11 cellular contexts compared by ENCODE assay signal in the genomic region with DNA sequence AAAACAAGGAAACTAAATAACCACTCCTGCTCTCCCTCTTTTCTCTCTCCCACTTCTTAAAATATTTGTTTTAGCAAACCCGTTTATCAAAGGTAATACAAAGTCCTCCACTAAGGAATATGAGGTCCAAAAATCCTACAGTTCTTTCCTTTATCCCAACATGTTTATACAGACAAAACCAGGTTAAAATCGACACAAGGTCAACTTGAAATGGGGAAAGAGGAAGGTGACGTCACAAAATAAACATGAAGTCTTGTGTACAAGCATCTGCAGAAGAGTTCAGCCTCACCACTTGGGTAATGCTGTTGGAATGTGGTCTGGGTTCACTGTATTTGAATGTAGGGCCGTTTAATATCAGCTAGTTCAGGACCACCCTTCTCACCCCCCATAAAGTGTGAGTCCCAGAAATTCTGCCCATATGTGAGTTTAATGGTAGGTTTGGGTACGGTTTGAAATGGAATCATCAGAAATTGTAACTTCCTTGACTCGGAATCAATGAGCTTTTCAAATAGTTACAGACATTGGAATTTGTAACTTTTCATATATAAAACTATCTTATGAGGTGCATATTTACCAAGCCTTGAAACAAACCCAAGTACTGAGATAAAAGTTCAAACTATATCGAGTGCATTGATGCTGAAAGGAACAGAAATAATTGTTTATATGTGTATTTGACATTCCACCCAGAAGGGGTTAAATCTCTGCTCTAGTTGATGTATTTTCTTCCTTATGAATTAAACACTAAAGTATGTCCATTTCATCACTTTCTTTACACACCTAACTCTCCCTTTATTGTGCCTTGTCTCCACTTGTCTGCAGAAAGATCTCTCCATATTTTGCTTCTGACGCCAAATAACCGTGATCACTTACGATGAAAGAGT.
DNase-seq lines count a peak whose midpoint lies in the region; FAIRE-seq and TF ChIP-seq lines count a peak whose summit lies in the region.
"Had no signal": no experiment of that assay in that cellular context is flagged by ENCODE, and none has a peak within 500 bp of the region (broad histone marks: within the 10 kb centered on the region; RNA-seq: fewer than 3 reads in every experiment).

No MANE protein-coding gene starts in this region.

- H3K36me3 ChIP-seq in MG63 (peaks cover 8% of the 10 kb centered on the region; the same call in 1 of the 2 replicates), mesendoderm (ENCODE audit: control insufficient read depth, insufficient read depth, low read length) (no peaks in the 10 kb centered on the region), kidney (ENCODE audit: control insufficient read depth in 1 of 2, insufficient read depth in 2 of 2, low read length in 2 of 2) (no peaks in the 10 kb centered on the region)
- H3K36me3 ChIP-seq: uterus had no signal

- peaks cover 2% of the 10 kb centered on the region for H3K4me1 ChIP-seq in mesendoderm (ENCODE audit: control insufficient read depth, low read depth, low read length)
- H3K4me1 ChIP-seq in kidney (ENCODE audit: control insufficient read depth in 1 of 2, insufficient read depth in 1 of 2, low read depth in 1 of 2, low read length in 2 of 2) = no peaks in the 10 kb centered on the region
- H3K4me1 ChIP-seq: uterus had no signal

- peak overlapping the region; percentile 87 for H3K18ac ChIP-seq in mesendoderm (ENCODE audit: low read length)

- H3K23ac ChIP-seq in mesendoderm (ENCODE audit: low read length) = no peak overlapping the region

- H4K5ac ChIP-seq in mesendoderm (ENCODE audit: low read length) = no peak overlapping the region

- H3K4me2 ChIP-seq in mesendoderm (ENCODE audit: low read length) = no peak overlapping the region

- no peaks in the 10 kb centered on the region for H3K79me2 ChIP-seq in mesendoderm (ENCODE audit: control insufficient read depth, insufficient read depth, low read length)

- H4K8ac ChIP-seq in mesendoderm (ENCODE audit: low read depth, low read length) = no peak overlapping the region

- H2BK5ac ChIP-seq in mesendoderm (ENCODE audit: low read length) = no peak overlapping the region

- H2AK5ac ChIP-seq in mesendoderm (ENCODE audit: low read length) = no peak overlapping the region

- intact Hi-C loops in kidney (cut with DNase I) = no loop called here

- H3K4me3 ChIP-seq in AG09309 (ENCODE audit: control insufficient read depth, low read depth, low read length) (no peak overlapping the region), MG63 (no peak overlapping the region), mesendoderm (ENCODE audit: low read length) (no peak overlapping the region), kidney (ENCODE audit: low read length in 2 of 2) (no peak overlapping the region)
- H3K4me3 ChIP-seq: uterus had no signal

- FAIRE-seq in kidney (lab: Jason Lieb, UNC) = no peak

- H3K27ac ChIP-seq in mesendoderm (ENCODE audit: low read depth, low read length) = no peak overlapping the region
- no peak overlapping the region for H3K27ac ChIP-seq in kidney (ENCODE audit: low read depth in 2 of 2, low read length in 2 of 2)

- peak overlapping the region; percentile 92 for H2BK15ac ChIP-seq in mesendoderm (replicated peaks; ENCODE audit: low read depth)

- H3K4ac ChIP-seq in mesendoderm (ENCODE audit: low read depth, low read length) = peak overlapping the region; percentile 55

- TF ChIP-seq CTCF in AG09309 (IDR thresholded peaks at IDR 0.05; ENCODE audit: control insufficient read depth, insufficient read depth, low read depth, low read length, missing control alignments) (no peak), kidney (IDR thresholded peaks at IDR 0.05; ENCODE audit: borderline replicate concordance, extremely low read depth, insufficient read depth) (no peak)

- no peaks in the 10 kb centered on the region for H3K27me3 ChIP-seq in MG63
- H3K27me3 ChIP-seq in mesendoderm (ENCODE audit: insufficient read depth, low read length, poor library complexity) = no peaks in the 10 kb centered on the region
- H3K27me3 ChIP-seq: uterus had no signal

- H3K9me3 ChIP-seq in MG63 (no peaks in the 10 kb centered on the region; the same call in none of the 2 replicates), kidney (ENCODE audit: control insufficient read depth in 1 of 2, low read length in 2 of 2) (no peaks in the 10 kb centered on the region)
- H3K9me3 ChIP-seq: uterus had no signal

- H2BK120ac ChIP-seq in mesendoderm (ENCODE audit: low read depth, low read length) = no peak overlapping the region

- DNase-seq in AG09309 (ENCODE audit: low read depth) = peak; percentile 44
- DNase-seq in MG63 = peak; percentile 48
- DNase-seq in dedifferentiated amniotic fluid mesenchymal stem cell (ENCODE audit: extremely low spot score) = peak; percentile 69
- peak; percentile 63 for DNase-seq in mesendoderm
- no peak for DNase-seq in stimulated activated CD4-positive, alpha-beta T cell treated with anti-CD3 and anti-CD28 coated beads, Interleukin-12 subunit alpha, Interleukin-12 subunit beta, amount 100 ng/mL, for 4 hours
- no peak for DNase-seq in kidney
- no peak for DNase-seq in occipital lobe (lab: John Stamatoyannopoulos, UW)
- no peak for DNase-seq in cerebellar cortex (ENCODE audit: low spot score)
- DNase-seq: activated B cell treated with CpG ODN at 0.5 μM for 24 hours, GDM1, uterus had no signal

- no peak overlapping the region for H3K9ac ChIP-seq in mesendoderm (ENCODE audit: low read length)
- H3K9ac ChIP-seq in kidney (ENCODE audit: low read length in 2 of 2) = no peak overlapping the region

- no CpG with 5 or more reads among the region's 10 CpGs for WGBS in mesendoderm (ENCODE audit: extremely low coverage, insufficient coverage, low lambda C conversion rate)

- H3K79me1 ChIP-seq in mesendoderm (ENCODE audit: low read length) = no peaks in the 10 kb centered on the region

- no peak overlapping the region for H3K56ac ChIP-seq in mesendoderm (ENCODE audit: low read length)

Comparison
In these comparisons a context has a peak if more than half of its experiments do, and no peak if none do; other contexts are left out.
1. DNase-seq: peak in AG09309 (single experiment), MG63 (single experiment), dedifferentiated amniotic fluid mesenchymal stem cell (single experiment) and mesendoderm (single experiment); none in stimulated activated CD4-positive, alpha-beta T cell treated with anti-CD3 and anti-CD28 coated beads, Interleukin-12 subunit alpha, Interleukin-12 subunit beta, amount 100 ng/mL, for 4 hours (single experiment), kidney (single experiment), occipital lobe (single experiment) and cerebellar cortex (single experiment).